8 cellular contexts compared by ENCODE assay signal in the genomic region with DNA sequence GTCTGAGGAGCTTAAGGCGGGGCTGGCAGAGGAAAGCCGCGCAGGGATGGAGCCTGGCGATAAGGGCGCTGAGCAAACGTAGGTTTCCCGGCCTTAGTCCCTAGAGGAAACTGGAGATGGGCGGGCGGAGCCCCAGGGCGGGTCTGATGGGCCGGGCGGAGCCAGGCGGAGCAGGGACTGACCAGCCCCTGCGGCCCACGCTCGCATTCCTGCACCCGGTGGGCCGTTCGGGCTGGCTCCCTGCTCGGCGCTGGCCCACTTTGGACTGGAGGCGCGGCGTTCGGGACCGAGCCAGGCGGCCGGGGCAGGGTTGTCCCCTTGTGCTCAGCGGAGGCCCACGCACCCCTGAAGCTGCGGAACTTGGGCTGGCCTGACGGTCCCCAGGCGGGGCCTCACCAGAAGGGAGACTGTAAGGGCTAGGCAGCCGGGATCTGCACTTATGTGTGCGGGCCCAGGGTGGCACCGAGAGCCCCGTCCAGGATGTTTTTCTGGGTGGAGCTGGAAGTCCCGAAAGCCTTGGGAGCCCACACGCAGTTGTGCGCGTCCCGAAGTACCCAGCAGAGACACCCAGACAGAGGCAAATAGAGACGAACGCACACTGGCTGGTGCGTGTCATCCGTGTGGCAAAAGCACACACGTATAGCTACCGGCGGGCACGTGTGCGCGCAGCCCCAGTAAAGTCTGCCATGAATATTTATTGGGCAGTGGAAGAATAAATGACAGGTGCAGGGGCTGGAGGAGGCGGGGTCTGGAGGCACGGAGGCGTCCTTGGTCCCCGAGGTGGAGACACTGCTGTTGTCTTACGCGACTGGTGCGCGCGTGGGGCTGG.
DNase-seq lines count a peak whose midpoint lies in the region; ATAC-seq and TF ChIP-seq lines count a peak whose summit lies in the region.

No MANE protein-coding gene starts in this region.

- H3K4me1 Mint-ChIP-seq in stimulated activated naive CD8-positive, alpha-beta T cell treated with anti-CD3 and anti-CD28 coated beads, Interleukin-15, Interleukin-2, amounts not matched to agents 100 ng/mL and 50 ng/mL, for 24 hours (ENCODE audit: low read depth) = peaks cover 26% of the 10 kb centered on the region

- H3K27me3 Mint-ChIP-seq in stimulated activated naive CD8-positive, alpha-beta T cell treated with anti-CD3 and anti-CD28 coated beads, Interleukin-15, Interleukin-2, amounts not matched to agents 100 ng/mL and 50 ng/mL, for 24 hours = peaks cover 55% of the 10 kb centered on the region

- peak overlapping the region; percentile 80 for H3K4me3 Mint-ChIP-seq in stimulated activated naive CD8-positive, alpha-beta T cell treated with anti-CD3 and anti-CD28 coated beads, Interleukin-15, Interleukin-2, amounts not matched to agents 100 ng/mL and 50 ng/mL, for 24 hours

- no peak overlapping the region for H3K27ac Mint-ChIP-seq in stimulated activated naive CD8-positive, alpha-beta T cell treated with anti-CD3 and anti-CD28 coated beads, Interleukin-15, Interleukin-2, amounts not matched to agents 100 ng/mL and 50 ng/mL, for 24 hours

- no peaks in the 10 kb centered on the region for H3K36me3 Mint-ChIP-seq in stimulated activated naive CD8-positive, alpha-beta T cell treated with anti-CD3 and anti-CD28 coated beads, Interleukin-15, Interleukin-2, amounts not matched to agents 100 ng/mL and 50 ng/mL, for 24 hours (ENCODE audit: low read depth)

- peak overlapping the region; percentile 42 to 53 for H3K4me3 ChIP-seq in cardiac fibroblast (replicated peaks in 1 of 2; ENCODE audit: low read depth in 2 of 2, low read length in 2 of 2)

- no peaks in the 10 kb centered on the region for H3K9me3 Mint-ChIP-seq in stimulated activated naive CD8-positive, alpha-beta T cell treated with anti-CD3 and anti-CD28 coated beads, Interleukin-15, Interleukin-2, amounts not matched to agents 100 ng/mL and 50 ng/mL, for 24 hours

- ATAC-seq in HG03457 (IDR thresholded peaks at IDR 0.05; ENCODE audit: unreplicated experiment) = no peak

- TF ChIP-seq CTCF in cardiac fibroblast (IDR thresholded peaks at IDR 0.05; ENCODE audit: low read depth, low read length) = no peak

- DNase-seq in NCI-H2171 treated with DMSO at 0.1 percent for 48 hours (lab: John Stamatoyannopoulos, UW) = peak; percentile 18
- DNase-seq in NCI-H2171 (lab: John Stamatoyannopoulos, UW) = no peak
- peak; percentile 9 for DNase-seq in NCI-H526 treated with DMSO at 0.1 percent for 48 hours (lab: John Stamatoyannopoulos, UW)
- peak; percentile 51 to 65 for DNase-seq in cardiac fibroblast (ENCODE audit: low read depth in 2 of 2)
- DNase-seq in kidney glomerular epithelial cell (lab: John Stamatoyannopoulos, UW) = peak; percentile 23
- no peak for DNase-seq in NOMO-1 (lab: John Stamatoyannopoulos, UW; ENCODE audit: unreplicated experiment in 2 of 2)

Comparison
In these comparisons a context has a peak if more than half of its experiments do, and no peak if none do; other contexts are left out.
1. DNase-seq: peak in NCI-H2171 treated with DMSO at 0.1 percent for 48 hours (single experiment), NCI-H526 treated with DMSO at 0.1 percent for 48 hours (single experiment), cardiac fibroblast (2 of 2) and kidney glomerular epithelial cell (single experiment); none in NCI-H2171 (single experiment) and NOMO-1 (0 of 2).